ENCODE assay signal across 1 cellular context in the genomic region with DNA sequence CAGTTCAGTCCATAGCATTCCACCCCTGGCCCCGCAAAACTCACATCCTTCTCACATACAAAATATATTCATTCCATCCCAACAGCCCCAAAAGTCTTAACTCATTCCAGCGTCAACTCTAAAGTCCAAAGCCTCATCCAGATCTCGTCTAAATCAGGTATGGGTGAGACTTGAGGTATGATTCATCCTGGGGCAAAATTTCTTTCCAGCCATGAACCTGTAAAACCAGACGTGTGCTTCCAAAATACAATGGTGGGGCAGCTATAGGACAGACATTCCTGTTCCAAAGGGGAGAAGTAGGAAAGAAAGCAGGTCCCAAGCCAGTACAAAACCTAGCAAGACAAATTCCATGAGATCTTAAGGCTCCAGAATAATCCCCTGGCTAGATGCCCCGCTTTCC.
TF ChIP-seq lines count a peak whose summit lies in the region.

No MANE protein-coding gene starts in this region.

TF ChIP-seq in H1, 55 proteins besides CTCF, POLR2A, EP300 and RAD21:
- TF ChIP-seq CHD1 (IDR thresholded peaks at IDR 0.05; ENCODE audit: low read depth, low read length) (no peak), CBX8 (IDR thresholded peaks at IDR 0.05; ENCODE audit: borderline replicate concordance, low read depth, low read length) (no peak), TCF12 (IDR thresholded peaks at IDR 0.05; ENCODE audit: low read depth, low read length) (no peak), RNF2 (IDR thresholded peaks at IDR 0.05; ENCODE audit: borderline replicate concordance, low read depth, low read length, missing control alignments, poor library complexity, severe bottlenecking) (no peak), NANOG (IDR thresholded peaks at IDR 0.05; ENCODE audit: insufficient read depth, low read depth, low read length, poor library complexity, severe bottlenecking) (no peak), SP1 (IDR thresholded peaks at IDR 0.05; ENCODE audit: low read depth, low read length) (no peak), JUND (IDR thresholded peaks at IDR 0.05; ENCODE audit: low read length) (no peak), RFX5 (IDR thresholded peaks at IDR 0.05; ENCODE audit: borderline replicate concordance, low read depth, low read length) (no peak), SRF (IDR thresholded peaks at IDR 0.05; ENCODE audit: low read depth, low read length) (no peak), TBP (IDR thresholded peaks at IDR 0.05; ENCODE audit: low read depth, low read length) (no peak), EZH2 (IDR thresholded peaks at IDR 0.05; ENCODE audit: low read depth, low read length, severe bottlenecking) (no peak), BCL11A (IDR thresholded peaks at IDR 0.05; ENCODE audit: low read depth in 2 of 2, low read length in 2 of 2) (no peak), SIX5 (IDR thresholded peaks at IDR 0.05; ENCODE audit: low read depth, low read length) (no peak), SIN3A (conservative IDR thresholded peaks at IDR 0.05 in 1 of 2, IDR thresholded peaks at IDR 0.05 in 1 of 2; ENCODE audit: low read depth in 1 of 2, low read length in 2 of 2) (no peak)
- TF ChIP-seq, protein P1, sequence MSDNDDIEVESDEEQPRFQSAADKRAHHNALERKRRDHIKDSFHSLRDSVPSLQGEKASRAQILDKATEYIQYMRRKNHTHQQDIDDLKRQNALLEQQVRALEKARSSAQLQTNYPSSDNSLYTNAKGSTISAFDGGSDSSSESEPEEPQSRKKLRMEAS (IDR thresholded peaks at IDR 0.05), result no peak
- TF ChIP-seq, protein P2, sequence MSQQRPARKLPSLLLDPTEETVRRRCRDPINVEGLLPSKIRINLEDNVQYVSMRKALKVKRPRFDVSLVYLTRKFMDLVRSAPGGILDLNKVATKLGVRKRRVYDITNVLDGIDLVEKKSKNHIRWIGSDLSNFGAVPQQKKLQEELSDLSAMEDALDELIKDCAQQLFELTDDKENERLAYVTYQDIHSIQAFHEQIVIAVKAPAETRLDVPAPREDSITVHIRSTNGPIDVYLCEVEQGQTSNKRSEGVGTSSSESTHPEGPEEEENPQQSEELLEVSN (IDR thresholded peaks at IDR 0.05), result no peak
- TF ChIP-seq, protein P3, sequence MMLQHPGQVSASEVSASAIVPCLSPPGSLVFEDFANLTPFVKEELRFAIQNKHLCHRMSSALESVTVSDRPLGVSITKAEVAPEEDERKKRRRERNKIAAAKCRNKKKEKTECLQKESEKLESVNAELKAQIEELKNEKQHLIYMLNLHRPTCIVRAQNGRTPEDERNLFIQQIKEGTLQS (IDR thresholded peaks at IDR 0.05; ENCODE audit: insufficient read depth, low read depth, low read length), result no peak
- TF ChIP-seq, protein P4, sequence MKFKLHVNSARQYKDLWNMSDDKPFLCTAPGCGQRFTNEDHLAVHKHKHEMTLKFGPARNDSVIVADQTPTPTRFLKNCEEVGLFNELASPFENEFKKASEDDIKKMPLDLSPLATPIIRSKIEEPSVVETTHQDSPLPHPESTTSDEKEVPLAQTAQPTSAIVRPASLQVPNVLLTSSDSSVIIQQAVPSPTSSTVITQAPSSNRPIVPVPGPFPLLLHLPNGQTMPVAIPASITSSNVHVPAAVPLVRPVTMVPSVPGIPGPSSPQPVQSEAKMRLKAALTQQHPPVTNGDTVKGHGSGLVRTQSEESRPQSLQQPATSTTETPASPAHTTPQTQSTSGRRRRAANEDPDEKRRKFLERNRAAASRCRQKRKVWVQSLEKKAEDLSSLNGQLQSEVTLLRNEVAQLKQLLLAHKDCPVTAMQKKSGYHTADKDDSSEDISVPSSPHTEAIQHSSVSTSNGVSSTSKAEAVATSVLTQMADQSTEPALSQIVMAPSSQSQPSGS (IDR thresholded peaks at IDR 0.05; ENCODE audit: low read length), result no peak
